16 cellular contexts compared by ENCODE assay signal in genomic region chr10:76352300-76352699, GRCh38.
DNase-seq lines count a peak whose midpoint lies in the region; ATAC-seq, FAIRE-seq and TF ChIP-seq lines count a peak whose summit lies in the region.
"Had no signal": no experiment of that assay in that cellular context is flagged by ENCODE, and none has a peak within 500 bp of the region (broad histone marks: within the 10 kb centered on the region; RNA-seq: fewer than 3 reads in every experiment).

No MANE protein-coding gene starts in this region.

- no peak overlapping the region for H3K4me3 ChIP-seq in AG10803 (ENCODE audit: low read length)
- no peak overlapping the region for H3K4me3 ChIP-seq in MG63
- H3K4me3 ChIP-seq in bronchial epithelial cell (ENCODE audit: low read depth, low read length): no peak overlapping the region
- H3K4me3 ChIP-seq: HAP-1 had no signal

- H3K36me3 ChIP-seq in MG63 (no peaks in the 10 kb centered on the region), bronchial epithelial cell (ENCODE audit: control insufficient read depth, insufficient read depth, low read length) (no peaks in the 10 kb centered on the region)
- H3K36me3 ChIP-seq: HAP-1 had no signal

- FAIRE-seq in bronchial epithelial cell (lab: Jason Lieb, UNC): no peak

- ATAC-seq in GM21825 (IDR thresholded peaks at IDR 0.05; ENCODE audit: unreplicated experiment) (no peak), HG02678 (IDR thresholded peaks at IDR 0.05; ENCODE audit: unreplicated experiment) (no peak)
- ATAC-seq: left colon had no signal

- DNase-seq in AG10803 (ENCODE audit: low read depth) (peak; percentile 76), MG63 (peak; percentile 86), bronchial epithelial cell (ENCODE audit: low read depth) (peak; percentile 97), kidney tubule cell (ENCODE audit: low spot score) (peak; percentile 70), cortex of kidney (lab: John Stamatoyannopoulos, UW) (no peak), GM13976 (ENCODE audit: low spot score) (no peak)
- DNase-seq: activated CD4-positive, alpha-beta memory T cell treated with anti-CD3 and anti-CD28 coated beads, Interleukin-2, amount 10 ng/mL, durations not matched to agents 7 days and 5 days; activated naive CD8-positive, alpha-beta T cell treated with anti-CD3 and anti-CD28 coated beads, Interleukin-2, amount 10 ng/mL, durations not matched to agents 7 days and 5 days; left colon; NCI-H1092; NCI-H774; occipital lobe; T-helper 1 cell had no signal

- TF ChIP-seq CTCF in AG10803 (conservative IDR thresholded peaks at IDR 0.05; ENCODE audit: low read length) (no peak), bronchial epithelial cell (IDR thresholded peaks at IDR 0.05; ENCODE audit: insufficient read depth, low read length, severe bottlenecking) (no peak), GM13976 (IDR thresholded peaks at IDR 0.05; ENCODE audit: borderline replicate concordance, control extremely low read depth, extremely low read depth, insufficient read depth, missing control alignments) (no peak)

- in situ Hi-C loops in GM13976 (cut with MboI; ENCODE audit: low sequenced_read_pairs, unreplicated experiment): no loop called here

- no peaks in the 10 kb centered on the region for H3K9me3 ChIP-seq in MG63
- H3K9me3 ChIP-seq: HAP-1 had no signal

- H3K27me3 ChIP-seq in MG63 (no peaks in the 10 kb centered on the region), bronchial epithelial cell (ENCODE audit: control insufficient read depth, insufficient read depth, low read length) (no peaks in the 10 kb centered on the region)

Comparison
In these comparisons a context has a peak if more than half of its experiments do, and no peak if none do; other contexts are left out.
1. DNase-seq: peak in AG10803 (single experiment), MG63 (single experiment), bronchial epithelial cell (single experiment) and kidney tubule cell (single experiment); none in cortex of kidney (single experiment) and GM13976 (single experiment).